14 cellular contexts compared by ENCODE assay signal in the genomic region with DNA sequence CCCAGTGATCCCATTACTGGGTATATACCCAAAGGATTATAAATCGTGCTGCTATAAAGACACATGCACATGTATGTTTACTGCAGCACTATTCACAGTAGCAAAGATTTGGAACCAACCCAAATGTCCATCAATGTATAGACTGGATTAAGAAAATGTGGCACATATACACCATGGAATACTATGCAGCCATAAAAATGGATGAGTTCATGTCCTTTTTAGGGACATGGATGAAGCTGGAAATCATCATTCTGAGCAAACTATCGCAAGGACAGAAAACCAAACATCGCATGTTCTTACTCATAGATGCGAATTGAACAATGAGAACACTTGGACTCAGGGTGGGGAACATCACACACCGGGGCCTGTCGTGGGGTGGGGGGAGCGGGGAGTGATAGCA. TPM values are rescaled to one million over a fixed set of nuclear protein-coding genes. Genes with fewer than 3 reads are reported as not detected.
"Had no signal": no experiment of that assay in that cellular context is flagged by ENCODE, and none has a peak within 500 bp of the region (broad histone marks: within the 10 kb centered on the region; RNA-seq: fewer than 3 reads in every experiment).

No MANE protein-coding gene starts in this region.

RNA-seq across cellular contexts. Expression of a gene that starts 36.0 kb away (rescaled TPM):
- total RNA-seq: activated B cell treated with CpG ODN at 0.5 μM for 24 hours; activated CD4-positive, alpha-beta memory T cell treated with anti-CD3 and anti-CD28 coated beads for 36 hours; activated CD4-positive, alpha-beta memory T cell treated with anti-CD3 and anti-CD28 coated beads, Interleukin-2, amount 10 ng/mL, durations not matched to agents 7 days and 5 days; activated CD4-positive, alpha-beta T cell treated with anti-CD3 and anti-CD28 coated beads for 36 hours; activated CD4-positive, alpha-beta T cell treated with anti-CD3 and anti-CD28 coated beads, Interleukin-2, amount 10 ng/mL, durations not matched to agents 24 days and 14 days; activated CD4-positive, alpha-beta T cell treated with anti-CD3 and anti-CD28 coated beads, Interleukin-2, amount 10 ng/mL, durations not matched to agents 7 days and 5 days; activated CD8-positive, alpha-beta memory T cell treated with anti-CD3 and anti-CD28 coated beads for 36 hours; activated CD8-positive, alpha-beta memory T cell treated with anti-CD3 and anti-CD28 coated beads, Interleukin-2, amount 10 ng/mL, durations not matched to agents 7 days and 5 days; activated CD8-positive, alpha-beta T cell treated with anti-CD3 and anti-CD28 coated beads for 36 hours; activated CD8-positive, alpha-beta T cell treated with anti-CD3 and anti-CD28 coated beads, Interleukin-2, amount 10 ng/mL, durations not matched to agents 7 days and 5 days; T-helper 1 cell treated with Interleukin-12 subunit alpha and Interleukin-12 subunit beta and Interleukin-4 antibody, amounts not matched to agents 30 ng/mL and 1 ng/mL, for 36 hours; T-helper 17 cell; T-helper 2 cell treated with Interferon-gamma antibody and Interleukin-4, amounts not matched to agents 100 ng/mL and 5 ng/mL, for 36 hours; WTC11 had no signal
